In the genomic region with DNA sequence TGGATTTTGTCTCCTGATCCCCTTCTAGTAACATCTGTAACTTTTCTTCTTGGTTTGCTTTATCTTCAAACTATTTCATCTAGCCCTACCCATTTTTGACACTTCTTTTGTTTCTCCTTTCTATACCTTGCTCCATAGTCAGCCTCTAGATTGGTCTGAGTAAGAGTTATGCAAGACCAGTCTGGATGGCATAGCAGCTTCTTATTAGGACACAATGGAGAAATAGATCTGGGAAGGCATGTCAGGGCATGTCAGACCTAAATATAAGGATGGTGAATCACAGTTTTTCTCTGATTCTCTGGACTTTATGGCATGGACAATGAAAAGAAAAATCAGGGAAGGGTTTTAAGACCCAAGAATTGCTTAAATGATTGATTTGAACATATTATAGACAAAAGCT, we compare ENCODE assay signal across 1 cellular context.
TF ChIP-seq lines count a peak whose summit lies in the region.

No MANE protein-coding gene starts in this region.

TF ChIP-seq in H1, 55 proteins besides CTCF, POLR2A, EP300 and RAD21 (continued from another document):
- no peak for TF ChIP-seq SP1 (IDR thresholded peaks at IDR 0.05; ENCODE audit: low read depth, low read length)
- no peak for TF ChIP-seq SRF (IDR thresholded peaks at IDR 0.05; ENCODE audit: low read depth, low read length)
- TF ChIP-seq CBX5 (IDR thresholded peaks at IDR 0.05; ENCODE audit: low read depth, low read length): no peak
